Comparison of ENCODE assay signal across 10 cellular contexts in genomic region chr7:20307119-20307518, GRCh38. TPM values are rescaled to one million over a fixed set of nuclear protein-coding genes. Genes with fewer than 3 reads are reported as not detected.
DNase-seq lines count a peak whose midpoint lies in the region; ATAC-seq, FAIRE-seq and TF ChIP-seq lines count a peak whose summit lies in the region.
"Had no signal": no experiment of that assay in that cellular context is flagged by ENCODE, and none has a peak within 500 bp of the region (broad histone marks: within the 10 kb centered on the region; RNA-seq: fewer than 3 reads in every experiment).

No MANE protein-coding gene starts in this region.

- no peak overlapping the region for H3K4me3 ChIP-seq in HepG2 (replicated peaks in 1 of 3; ENCODE audit: insufficient read depth in 1 of 3, low read depth in 2 of 3, low read length in 3 of 3)
- no peak overlapping the region for H3K4me3 ChIP-seq in right lobe of liver
- H3K4me3 ChIP-seq in GM12878: no peak overlapping the region
- H3K4me3 ChIP-seq in uterus: no peak overlapping the region
- no peak overlapping the region for H3K4me3 ChIP-seq in gastroesophageal sphincter

- in situ Hi-C loops in HepG2 (cut with HindIII; ENCODE audit: extremely low pct_ligation_motif_present, low pct_unique_long_range_greater_than_20kb) (loop anchor here (25.0 kb wide), 1 partner anchor 545 kb away; the partner anchor contains the start of gene TMEM196), GM12878 (cut with MboI) (no loop called here)

- H3K9ac ChIP-seq in HepG2 (ENCODE audit: insufficient read depth, low read depth, low read length) (no peak overlapping the region), GM12878 (ENCODE audit: control insufficient read depth, insufficient read depth, low read length) (no peak overlapping the region)

- H3K79me2 ChIP-seq in HepG2 (ENCODE audit: insufficient read depth, low read length) (no peaks in the 10 kb centered on the region), GM12878 (ENCODE audit: control insufficient read depth, insufficient read depth, low read length) (no peaks in the 10 kb centered on the region)

- H3K9me3 Mint-ChIP-seq in MCF 10A (ENCODE audit: unreplicated experiment): peaks cover 7% of the 10 kb centered on the region
- H3K9me3 Mint-ChIP-seq: activated naive CD8-positive, alpha-beta T cell treated with anti-CD3 and anti-CD28 coated beads, Interleukin-2, amount 10 ng/mL, durations not matched to agents 7 days and 5 days had no signal

- BruUV-seq in HepG2 (replicated peaks; lab: Mats Ljungman, UMichigan) (no TSS peak), GM12878 (replicated peaks; lab: Mats Ljungman, UMichigan) (no TSS peak), MCF 10A (replicated peaks; lab: Mats Ljungman, UMichigan) (no TSS peak)

- no peaks in the 10 kb centered on the region for H3K36me3 ChIP-seq in HepG2 (replicated peaks in 1 of 2; ENCODE audit: control insufficient read depth in 1 of 2, insufficient read depth in 2 of 2, low read length in 2 of 2)
- H3K36me3 ChIP-seq in right lobe of liver: no peaks in the 10 kb centered on the region
- no peaks in the 10 kb centered on the region for H3K36me3 ChIP-seq in GM12878 (ENCODE audit: control insufficient read depth in 2 of 2, insufficient read depth in 2 of 2, low read length in 1 of 2)
- no peaks in the 10 kb centered on the region for H3K36me3 ChIP-seq in uterus
- H3K36me3 ChIP-seq in gastroesophageal sphincter: no peaks in the 10 kb centered on the region

- intact Hi-C loops in HepG2 (cut with micrococcal nuclease; ENCODE audit: unreplicated experiment): loop anchor here (2.0 kb wide), 1 partner anchor 86 kb away; no protein-coding TSS in a partner anchor
- intact Hi-C loops in right lobe of liver (cut with DNase I): no loop called here
- intact Hi-C loops in GM12878 (cut with micrococcal nuclease; ENCODE audit: unreplicated experiment): no loop called here
- intact Hi-C loops in uterus (cut with DNase I; ENCODE audit: low total_unique reads): no loop called here
- intact Hi-C loops in MCF 10A (cut with micrococcal nuclease): no loop called here

- TF ChIP-seq POLR2A in HepG2 (IDR thresholded peaks at IDR 0.05; ENCODE audit: insufficient read depth in 1 of 2, low read depth in 2 of 2, low read length in 2 of 2): no peak
- TF ChIP-seq POLR2A in right lobe of liver (IDR thresholded peaks at IDR 0.05): no peak
- TF ChIP-seq POLR2A in GM12878 (IDR thresholded peaks at IDR 0.05; ENCODE audit: low read depth, low read length): no peak
- TF ChIP-seq POLR2A in uterus (IDR thresholded peaks at IDR 0.05): no peak
- no peak for TF ChIP-seq POLR2A in gastroesophageal sphincter (IDR thresholded peaks at IDR 0.05)

- ATAC-seq in HepG2 (no peak), right lobe of liver (no peak), HG03378 (IDR thresholded peaks at IDR 0.05; ENCODE audit: unreplicated experiment) (peak; percentile 70), GM12878 (peak; percentile 82), gastroesophageal sphincter (no peak)

- POLR2A ChIA-PET in HepG2 (lab: Yijun Ruan, JAX): no interaction called here
- POLR2A ChIA-PET in GM12878 (lab: Charles Lee): interaction anchor here (0.5 to 3.4 kb wide), 9 partner anchors 19 to 114 kb away, joined by 3 to 14 read pairs (median 5); no protein-coding TSS in a partner anchor
- POLR2A ChIA-PET in MCF 10A (lab: Yijun Ruan, JAX): no interaction called here

- CTCF ChIA-PET in HepG2 (lab: Yijun Ruan, JAX; ENCODE audit: low intra/inter-chr PET ratio, low total read pairs): no interaction called here
- CTCF ChIA-PET in GM12878 (lab: Yijun Ruan, JAX): interaction anchor here (0.6 to 2.0 kb wide), 13 partner anchors 10 to 555 kb away, joined by 3 to 7 read pairs (median 3); no protein-coding TSS in a partner anchor
- CTCF ChIA-PET in MCF 10A (lab: Yijun Ruan, JAX): interaction anchor here (0.7 to 1.5 kb wide), 4 partner anchors 10 to 553 kb away, joined by 3 to 7 read pairs (median 4); no protein-coding TSS in a partner anchor

- TF ChIP-seq EP300 in HepG2 (IDR thresholded peaks at IDR 0.05; ENCODE audit: low read depth in 2 of 2, low read length in 2 of 2) (no peak), HepG2 (CRISPR knock-in tag; IDR thresholded peaks at IDR 0.05; ENCODE audit: borderline replicate concordance) (no peak), GM12878 (IDR thresholded peaks at IDR 0.05; ENCODE audit: borderline replicate concordance in 1 of 2, control insufficient read depth in 1 of 2, low read depth in 2 of 2, low read length in 2 of 2) (peak in 1 of 2 experiments; percentile 91; a peak in 2 of 4 replicates), gastroesophageal sphincter (IDR thresholded peaks at IDR 0.05) (no peak)

- H3K4me1 Mint-ChIP-seq in MCF 10A (ENCODE audit: insufficient read depth, unreplicated experiment): peaks cover 13% of the 10 kb centered on the region
- H3K4me1 Mint-ChIP-seq: activated naive CD8-positive, alpha-beta T cell treated with anti-CD3 and anti-CD28 coated beads, Interleukin-2, amount 10 ng/mL, durations not matched to agents 7 days and 5 days had no signal

- H3K27ac ChIP-seq in HepG2 (ENCODE audit: extremely low read length, insufficient read depth, low read length) (no peak overlapping the region), right lobe of liver (no peak overlapping the region), GM12878 (ENCODE audit: control insufficient read depth, insufficient read depth) (no peak overlapping the region; the same call in 1 of the 2 replicates), uterus (no peak overlapping the region), gastroesophageal sphincter (no peak overlapping the region)

- no peaks in the 10 kb centered on the region for H3K27me3 Mint-ChIP-seq in MCF 10A (ENCODE audit: insufficient read depth, unreplicated experiment)

- H4K20me1 ChIP-seq in HepG2 (ENCODE audit: insufficient read depth, low read length): no peaks in the 10 kb centered on the region
- no peaks in the 10 kb centered on the region for H4K20me1 ChIP-seq in GM12878 (ENCODE audit: control insufficient read depth, insufficient read depth)

- H2AFZ ChIP-seq in HepG2 (ENCODE audit: low read length): no peak overlapping the region
- H2AFZ ChIP-seq in GM12878 (ENCODE audit: control insufficient read depth, low read depth, low read length): no peak overlapping the region

- DNase-seq in HepG2 (ENCODE audit: low spot score) (no peak), right lobe of liver (no peak), GM12878 (ENCODE audit: low read depth, low spot score) (peak; percentile 73), OCI-M2 (lab: John Stamatoyannopoulos, UW; ENCODE audit: unreplicated experiment) (no peak), uterus (no peak), MCF 10A (ENCODE audit: unreplicated experiment) (no peak)
- DNase-seq: activated naive CD8-positive, alpha-beta T cell treated with anti-CD3 and anti-CD28 coated beads, Interleukin-2, amount 10 ng/mL, durations not matched to agents 7 days and 5 days; NCI-H1048 had no signal

- H3K36me3 Mint-ChIP-seq in MCF 10A (ENCODE audit: insufficient read depth, unreplicated experiment): no peaks in the 10 kb centered on the region
- H3K36me3 Mint-ChIP-seq: activated naive CD8-positive, alpha-beta T cell treated with anti-CD3 and anti-CD28 coated beads, Interleukin-2, amount 10 ng/mL, durations not matched to agents 7 days and 5 days had no signal

- H3K4me2 ChIP-seq in HepG2 (ENCODE audit: low read depth, low read length) (no peak overlapping the region), GM12878 (ENCODE audit: control insufficient read depth, insufficient read depth) (no peak overlapping the region)

- H3K27me3 ChIP-seq in HepG2 (ENCODE audit: control insufficient read depth in 1 of 2, insufficient read depth in 2 of 2, low read length in 2 of 2): no peaks in the 10 kb centered on the region
- no peaks in the 10 kb centered on the region for H3K27me3 ChIP-seq in right lobe of liver
- no peaks in the 10 kb centered on the region for H3K27me3 ChIP-seq in GM12878 (replicated peaks in 1 of 2; ENCODE audit: control insufficient read depth in 2 of 2, insufficient read depth in 2 of 2, low read length in 1 of 2)
- no peaks in the 10 kb centered on the region for H3K27me3 ChIP-seq in uterus
- H3K27me3 ChIP-seq in gastroesophageal sphincter: no peaks in the 10 kb centered on the region

- H3K4me1 ChIP-seq in HepG2 (ENCODE audit: insufficient read depth, low read length) (peaks cover 33% of the 10 kb centered on the region), right lobe of liver (no peaks in the 10 kb centered on the region), GM12878 (ENCODE audit: control insufficient read depth, insufficient read depth, low read length) (peaks cover 4% of the 10 kb centered on the region; the same call in 1 of the 2 replicates), uterus (peaks cover 0 to 5% of the 10 kb centered on the region in 2 donors), gastroesophageal sphincter (no peaks in the 10 kb centered on the region)

- TF ChIP-seq RAD21 in HepG2 (CRISPR knock-in tag; IDR thresholded peaks at IDR 0.05) (no peak), GM12878 (IDR thresholded peaks at IDR 0.05; ENCODE audit: insufficient read depth, low read depth, low read length) (no peak)

- H3K9me3 ChIP-seq in HepG2 (ENCODE audit: low read length) (no peaks in the 10 kb centered on the region), right lobe of liver (no peaks in the 10 kb centered on the region), GM12878 (replicated peaks; ENCODE audit: control insufficient read depth, insufficient read depth, low read length) (no peaks in the 10 kb centered on the region; the same call in 1 of the 3 replicates), uterus (no peaks in the 10 kb centered on the region), gastroesophageal sphincter (no peaks in the 10 kb centered on the region)

- H3K4me3 Mint-ChIP-seq in MCF 10A (ENCODE audit: unreplicated experiment): no peak overlapping the region
- H3K4me3 Mint-ChIP-seq: activated naive CD8-positive, alpha-beta T cell treated with anti-CD3 and anti-CD28 coated beads, Interleukin-2, amount 10 ng/mL, durations not matched to agents 7 days and 5 days had no signal

- RAD21 ChIA-PET in GM12878 (lab: Charles Lee; ENCODE audit: unreplicated experiment): interaction anchor here (0.9 to 4.7 kb wide), 16 partner anchors 8 to 116 kb away, joined by 3 to 39 read pairs (median 8); partner anchors contain the start of genes ITGB8 and MACC1

- WGBS in HepG2 (ENCODE audit: low lambda C conversion rate): 11% methylated on average over 2 of the region's 2 CpGs
- WGBS in right lobe of liver (ENCODE audit: insufficient coverage, low coverage, low lambda C conversion rate, missing lambda C conversion rate): 39% methylated on average over 2 of the region's 2 CpGs
- 3% methylated on average over 2 of the region's 2 CpGs for WGBS in GM12878 (ENCODE audit: insufficient coverage, insufficient replicate concordance, low lambda C conversion rate, missing lambda C conversion rate)
- WGBS in gastroesophageal sphincter (ENCODE audit: low coverage in 1 of 2), 2 donors: 16 to 34% methylated on average over 2 of the region's 2 CpGs

- TF ChIP-seq CTCF in HepG2 (CRISPR knock-in tag; IDR thresholded peaks at IDR 0.05) (no peak), right lobe of liver (IDR thresholded peaks at IDR 0.05) (no peak), GM12878 (IDR thresholded peaks at IDR 0.05 in 2 of 3, conservative IDR thresholded peaks at IDR 0.05 in 1 of 3; ENCODE audit: control insufficient read depth in 2 of 3, extremely low read depth in 1 of 3, insufficient read depth in 1 of 3, low read depth in 3 of 3, low read length in 3 of 3) (no peak), uterus (IDR thresholded peaks at IDR 0.05) (no peak), gastroesophageal sphincter (IDR thresholded peaks at IDR 0.05) (no peak), MCF 10A (IDR thresholded peaks at IDR 0.05; ENCODE audit: unreplicated experiment) (no peak)

- no peak overlapping the region for H3K27ac Mint-ChIP-seq in MCF 10A (ENCODE audit: low read depth, unreplicated experiment)
- H3K27ac Mint-ChIP-seq: activated naive CD8-positive, alpha-beta T cell treated with anti-CD3 and anti-CD28 coated beads, Interleukin-2, amount 10 ng/mL, durations not matched to agents 7 days and 5 days had no signal

- SMC1A ChIA-PET in GM12878 (lab: Charles Lee; ENCODE audit: uncharacterized antibody, unreplicated experiment): interaction anchor here (0.7 to 12.1 kb wide), 22 partner anchors 9 to 325 kb away, joined by 3 to 229 read pairs (median 5); partner anchors contain the start of gene ITGB8

- no peak for FAIRE-seq in HepG2 (lab: Jason Lieb, UNC)
- no peak for FAIRE-seq in GM12878 (lab: Jason Lieb, UNC)

RNA-seq across cellular contexts. Expression of gene ITGB8, which starts 23.6 kb away (rescaled TPM):
- total RNA-seq in HepG2 (2016; rRNA removed; fragmentation: Illumina TruSeq; extraction: Trizol) (0.06 TPM in 1 of 2 replicates, not detected in the other), right lobe of liver (under 1 TPM; 0.43 to 0.70 (median 0.56) TPM), GM12878 (2014; rRNA removed) (3.1 and 3.9 TPM in 2 replicates), GM12878 (2014; rRNA removed; fragmentation: Illumina TruSeq; extraction: Trizol) (3.0 TPM in 2 replicates), GM12878 (2021) (3.0 and 3.2 TPM in 2 replicates), uterus (10 to 100 TPM in 3 of 4 donors, 1 to 10 TPM in 1; 9.1 to 74.8 (median 27.6) TPM), gastroesophageal sphincter (10 to 100 TPM; 16.2 to 34.2 (median 27.1) TPM), MCF 10A (2022) (25.0 and 38.1 TPM in 2 replicates)
- total RNA-seq in HepG2 (2016; cell fraction: cytosol; rRNA removed; fragmentation: Illumina TruSeq; extraction: Trizol; ENCODE audit: low read depth): not detected in 2 replicates
- 0.02 TPM in 1 of 2 replicates, not detected in the other for total RNA-seq in HepG2 (2016; cell fraction: insoluble cytoplasmic fraction; rRNA removed; fragmentation: Illumina TruSeq; extraction: Trizol)
- total RNA-seq in HepG2 (2016; cell fraction: membrane; rRNA removed; fragmentation: Illumina TruSeq; extraction: Trizol): 0.03 TPM in 1 of 2 replicates, not detected in the other
- total RNA-seq in HepG2 (2016; cell fraction: nucleus; rRNA removed; fragmentation: Illumina TruSeq; extraction: Trizol): 0.09 and 0.16 TPM in 2 replicates
- polyA plus RNA-seq in HepG2 (2011; rRNA removed) (0.01 and 0.04 TPM in 2 replicates), GM12878 (2011; rRNA removed) (26.2 and 45.6 TPM in 2 replicates), GM12878 (2014; fragmentation: Illumina TruSeq; extraction: Trizol) (1.6 and 2.2 TPM in 2 replicates), GM12878 (2014; fragmentation: Nextera tagmentation; extraction: Ambion mirVana) (under 1 TPM; 0.37 to 0.40 TPM), GM12878 (2014; rRNA removed) (1.4 TPM in 2 replicates), GM12878 (2016; fragmentation: Nextera tagmentation; extraction: Ambion mirVana) (1 to 10 TPM in 1 of 2 experiments, under 1 TPM in 1; 0.95 to 1.4 TPM)
- under 0.01 and 0.01 TPM in 2 replicates for polyA plus RNA-seq in HepG2 (2011; cell fraction: cytosol; rRNA removed)
- polyA plus RNA-seq in HepG2 (2011; cell fraction: nucleus; rRNA removed): 0.05 and 0.14 TPM in 2 replicates
- polyA plus RNA-seq in HepG2 (2012): not detected in 2 replicates
- polyA plus RNA-seq in HepG2 (2016; cell fraction: cytosol; fragmentation: Illumina TruSeq; extraction: Trizol; ENCODE audit: low read depth): not detected in 2 replicates
- polyA plus RNA-seq in HepG2 (2016; cell fraction: insoluble cytoplasmic fraction; fragmentation: Illumina TruSeq; extraction: Trizol; ENCODE audit: low read depth): not detected in 2 replicates
- not detected in 2 replicates for polyA plus RNA-seq in HepG2 (2016; cell fraction: membrane; fragmentation: Illumina TruSeq; extraction: Trizol; ENCODE audit: low read depth)
- polyA plus RNA-seq in HepG2 (2016; cell fraction: nucleus; fragmentation: Illumina TruSeq; extraction: Trizol; ENCODE audit: insufficient read depth, low read depth): 0.08 TPM in 1 of 2 replicates, not detected in the other
- 0.06 and 28.4 TPM in 2 replicates for polyA minus RNA-seq in HepG2 (2011; rRNA and poly(A)+ RNA removed; ENCODE audit: low replicate concordance)
- not detected in 2 replicates for polyA minus RNA-seq in HepG2 (2011; cell fraction: cytosol; rRNA and poly(A)+ RNA removed)
- 0.12 and 0.13 TPM in 2 replicates for polyA minus RNA-seq in HepG2 (2011; cell fraction: nucleus; rRNA and poly(A)+ RNA removed)
- 157 and 162 TPM in 2 replicates for total RNA-seq in GM12878 (2013; cell fraction: nucleolus; rRNA removed)
- 0.29 TPM for polyA plus RNA-seq in GM12878 (2011; ENCODE audit: low read depth)
- polyA plus RNA-seq in GM12878 (2011; cell fraction: cytosol; rRNA removed): 10.0 and 11.0 TPM in 2 replicates
- polyA plus RNA-seq in GM12878 (2011; cell fraction: nucleus; rRNA removed): 59.4 and 69.9 TPM in 2 replicates
- polyA plus RNA-seq in GM12878 (2012): 0.55 and 0.60 TPM in 2 replicates
- polyA minus RNA-seq in GM12878 (2011; rRNA and poly(A)+ RNA removed): 119 and 122 TPM in 2 replicates
- 24.3 and 26.2 TPM in 2 replicates for polyA minus RNA-seq in GM12878 (2011; cell fraction: cytosol; rRNA and poly(A)+ RNA removed)
- polyA minus RNA-seq in GM12878 (2011; cell fraction: nucleus; rRNA and poly(A)+ RNA removed): 168 and 290 TPM in 2 replicates
- total RNA-seq: activated naive CD8-positive, alpha-beta T cell treated with anti-CD3 and anti-CD28 coated beads, Interleukin-2, amount 10 ng/mL, durations not matched to agents 7 days and 5 days had no signal

Comparison
In these comparisons a context has a peak if more than half of its experiments do, and no peak if none do; other contexts are left out.
1. ATAC-seq: peak in HG03378 (single experiment) and GM12878 (single experiment); none in HepG2 (single experiment), right lobe of liver (0 of 4) and gastroesophageal sphincter (single experiment).
2. Of the 75 proteins assayed by ChIP-seq in both HepG2 and GM12878: peak only in HepG2: none; only in GM12878: MXI1, SMAD1, ZBTB40, ZNF24 and ZNF687; in both: none; in neither: 69; mixed calls (peak in some experiments, not most) for 1.